In genomic region chr5:172183881-172184280, GRCh38 we compare ENCODE assay signal across 1 cellular context.
TF ChIP-seq lines count a peak whose summit lies in the region.

No MANE protein-coding gene starts in this region.

TF ChIP-seq in HepG2, 621 proteins besides CTCF, POLR2A, EP300 and RAD21:
- TF ChIP-seq ZFP36L2 (CRISPR knock-in tag; IDR thresholded peaks at IDR 0.05) (no peak), MTA1 (CRISPR knock-in tag; IDR thresholded peaks at IDR 0.05; ENCODE audit: borderline replicate concordance) (no peak), SRY (CRISPR knock-in tag; IDR thresholded peaks at IDR 0.05) (no peak), HNRNPLL (IDR thresholded peaks at IDR 0.05; ENCODE audit: low read depth, low read length, poor library complexity, severe bottlenecking) (no peak), ARID5B (CRISPR knock-in tag; IDR thresholded peaks at IDR 0.05) (no peak), TFE3 (CRISPR knock-in tag; IDR thresholded peaks at IDR 0.05) (no peak)
- TF ChIP-seq, protein P1, sequence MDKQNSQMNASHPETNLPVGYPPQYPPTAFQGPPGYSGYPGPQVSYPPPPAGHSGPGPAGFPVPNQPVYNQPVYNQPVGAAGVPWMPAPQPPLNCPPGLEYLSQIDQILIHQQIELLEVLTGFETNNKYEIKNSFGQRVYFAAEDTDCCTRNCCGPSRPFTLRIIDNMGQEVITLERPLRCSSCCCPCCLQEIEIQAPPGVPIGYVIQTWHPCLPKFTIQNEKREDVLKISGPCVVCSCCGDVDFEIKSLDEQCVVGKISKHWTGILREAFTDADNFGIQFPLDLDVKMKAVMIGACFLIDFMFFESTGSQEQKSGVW (CRISPR knock-in tag; IDR thresholded peaks at IDR 0.05; ENCODE audit: borderline replicate concordance), result no peak
